Comparison of ENCODE assay signal across 4 cellular contexts in genomic region chr4:117527601-117528000, GRCh38.
"Had no signal": no experiment of that assay in that cellular context is flagged by ENCODE, and none has a peak within 500 bp of the region (broad histone marks: within the 10 kb centered on the region; RNA-seq: fewer than 3 reads in every experiment).

No MANE protein-coding gene starts in this region.

- ATAC-seq: HepG2, K562 had no signal

- DNase-seq: IMR-90 had no signal

- H3K27ac ChIP-seq: HL-60 had no signal

- H3K4me3 ChIP-seq: K562 had no signal
